Comparison of ENCODE assay signal across 6 cellular contexts in genomic region chr6:65452333-65452732, GRCh38.
"Had no signal": no experiment of that assay in that cellular context is flagged by ENCODE, and none has a peak within 500 bp of the region (broad histone marks: within the 10 kb centered on the region; RNA-seq: fewer than 3 reads in every experiment).

No MANE protein-coding gene starts in this region.

- ATAC-seq: HepG2, K562 had no signal

- H3K27ac ChIP-seq: HL-60 had no signal

- DNase-seq: IMR-90, KBM-7, KG1 had no signal

- H3K4me3 ChIP-seq: K562 had no signal
